11 cellular contexts compared by ENCODE assay signal in genomic region chr22:25187469-25187868, GRCh38. TPM values are rescaled to one million over a fixed set of nuclear protein-coding genes. Genes with fewer than 3 reads are reported as not detected.
"Had no signal": no experiment of that assay in that cellular context is flagged by ENCODE, and none has a peak within 500 bp of the region (broad histone marks: within the 10 kb centered on the region; RNA-seq: fewer than 3 reads in every experiment).

No MANE protein-coding gene starts in this region.

- DNase-seq: GM23248, GOT3, H7, HFFc6, KG1 had no signal

- H3K27ac ChIP-seq: GM23248 had no signal

- H3K9me3 ChIP-seq: HAP-1 had no signal

- H3K4me1 ChIP-seq: HAP-1 had no signal

- FAIRE-seq: HTR-8/SVneo, K562 had no signal

- ATAC-seq: HCT116, K562 had no signal

- H3K9ac ChIP-seq: GM23248 had no signal

- H2AFZ ChIP-seq: GM23248 had no signal

- H3K4me3 ChIP-seq: GM23248, HAP-1, K562 had no signal

RNA-seq across cellular contexts. Expression of gene CRYBB3, which starts 12.2 kb away (rescaled TPM):
- total RNA-seq: GM23248, H4, HFFc6, K562 had no signal
- polyA plus RNA-seq: GM23248, K562 had no signal

RNA-seq across cellular contexts. Expression of gene CRYBB2, which starts 32.0 kb away (rescaled TPM):
- total RNA-seq: GM23248, HT-29, K562 had no signal
- polyA plus RNA-seq: GM23248, K562 had no signal
